8 cellular contexts compared by ENCODE assay signal in genomic region chr16:588639-588888, GRCh38. TPM values are rescaled to one million over a fixed set of nuclear protein-coding genes. Genes with fewer than 3 reads are reported as not detected.
DNase-seq lines count a peak whose midpoint lies in the region; ATAC-seq and TF ChIP-seq lines count a peak whose summit lies in the region.

No MANE protein-coding gene starts in this region.

- peak overlapping the region; percentile 90 for H3K4ac ChIP-seq in IMR-90 (ENCODE audit: low read depth, low read length)

- DNase-seq in IMR-90 (peak; percentile 80), epithelial cell of esophagus (ENCODE audit: low read depth) (peak; percentile 66), neural crest cell (ENCODE audit: low read depth, low spot score) (peak; percentile 48), cortex of kidney (lab: John Stamatoyannopoulos, UW) (no peak), putamen (ENCODE audit: low spot score) (no peak)
- DNase-seq in activated CD4-positive, alpha-beta memory T cell treated with anti-CD3 and anti-CD28 coated beads, Interleukin-2, amount 10 ng/mL, durations not matched to agents 7 days and 5 days, result peak; percentile 69

- no peak for TF ChIP-seq RAD21 in IMR-90 (IDR thresholded peaks at IDR 0.05; ENCODE audit: low read length)

- intact Hi-C loops in IMR-90 (cut with micrococcal nuclease), result loop anchor here (2.0 kb wide), 2 partner anchors 48 to 192 kb away; partner anchors contain the start of genes METTL26 and NME4

- in situ Hi-C loops in IMR-90 (cut with MboI; ENCODE audit: low sequenced_read_pairs), result no loop called here

- POLR2A ChIA-PET in IMR-90 (lab: Charles Lee; ENCODE audit: unreplicated experiment), result no interaction called here
- POLR2A ChIA-PET in activated CD4-positive, alpha-beta memory T cell treated with anti-CD3 and anti-CD28 coated beads, Interleukin-2, amount 10 ng/mL, durations not matched to agents 7 days and 5 days (lab: Charles Lee), result interaction anchor here (0.8 to 2.2 kb wide), 11 partner anchors 9 to 163 kb away, joined by 3 to 15 read pairs (median 6); partner anchors contain the start of genes METTL26, PIGQ and RAB11FIP3

- no TSS peak for BruUV-seq in IMR-90 (replicated peaks; lab: Mats Ljungman, UMichigan)

- peak overlapping the region; percentile 95 for H2BK5ac ChIP-seq in IMR-90 (ENCODE audit: low read depth, low read length, poor library complexity, severe bottlenecking)

- 0% methylated on average over 18 of the region's 21 CpGs; no CpG with 5 or more reads in 1 of the 2 experiments for WGBS in IMR-90 (ENCODE audit: extremely low coverage in 2 of 2, insufficient read length in 1 of 2), 2 experiments

- H3K4me1 Mint-ChIP-seq in activated CD4-positive, alpha-beta memory T cell treated with anti-CD3 and anti-CD28 coated beads, Interleukin-2, amount 10 ng/mL, durations not matched to agents 7 days and 5 days, result peaks cover 27% of the 10 kb centered on the region
- peaks cover 25% of the 10 kb centered on the region for H3K4me1 Mint-ChIP-seq in neural crest cell

- peaks cover 19 to 61% of the 10 kb centered on the region in 2 experiments; a peak in 3 of 4 replicates for H3K79me1 ChIP-seq in IMR-90 (ENCODE audit: low read depth in 1 of 2, low read length in 2 of 2)

- no peaks in the 10 kb centered on the region for H3K27me3 Mint-ChIP-seq in activated CD4-positive, alpha-beta memory T cell treated with anti-CD3 and anti-CD28 coated beads, Interleukin-2, amount 10 ng/mL, durations not matched to agents 7 days and 5 days
- H3K27me3 Mint-ChIP-seq in neural crest cell (ENCODE audit: low read depth), result peaks cover 34% of the 10 kb centered on the region

- peak overlapping the region; percentile 96 for H3K9ac ChIP-seq in BLaER1
- H3K9ac ChIP-seq in IMR-90 (ENCODE audit: low read depth, low read length), result peak overlapping the region; percentile 84

- TF ChIP-seq CTCF in IMR-90 (conservative IDR thresholded peaks at IDR 0.05; ENCODE audit: low read depth, low read length) (no peak), epithelial cell of esophagus (IDR thresholded peaks at IDR 0.05; ENCODE audit: insufficient read depth, low read depth, low read length, missing control alignments) (no peak), neural crest cell (conservative IDR thresholded peaks at IDR 0.05) (no peak)

- H4K5ac ChIP-seq in IMR-90 (ENCODE audit: low read depth, low read length), result no peak overlapping the region

- peak overlapping the region; percentile 70; the same call in 1 of the 2 replicates for H3K56ac ChIP-seq in IMR-90 (ENCODE audit: extremely low read depth, insufficient read depth, low read length)

- peak; percentile 87 for TF ChIP-seq POLR2A in IMR-90 (IDR thresholded peaks at IDR 0.05; ENCODE audit: low read depth, low read length)

- H3K14ac ChIP-seq in IMR-90 (replicated peaks; ENCODE audit: low read depth, low read length), result peak overlapping the region; percentile 98

- peak overlapping the region; percentile 93 for H3K4me2 ChIP-seq in BLaER1
- peak overlapping the region; percentile 54 for H3K4me2 ChIP-seq in IMR-90 (ENCODE audit: low read depth, low read length)

- H2AK9ac ChIP-seq in IMR-90 (replicated peaks; ENCODE audit: low read depth, low read length, poor library complexity), result peak overlapping the region; percentile 100

- dilution Hi-C loops in IMR-90 (cut with HindIII; ENCODE audit: low sequenced_read_pairs, unreplicated experiment), result no loop called here

- H3K4me3 Mint-ChIP-seq in activated CD4-positive, alpha-beta memory T cell treated with anti-CD3 and anti-CD28 coated beads, Interleukin-2, amount 10 ng/mL, durations not matched to agents 7 days and 5 days, result peak overlapping the region; percentile 82
- peak overlapping the region; percentile 97 for H3K4me3 Mint-ChIP-seq in neural crest cell

- peaks cover 56% of the 10 kb centered on the region for H4K20me1 ChIP-seq in BLaER1
- peaks cover 36% of the 10 kb centered on the region for H4K20me1 ChIP-seq in IMR-90 (ENCODE audit: insufficient read depth, low read length)

- H3K9me3 ChIP-seq in BLaER1, result no peaks in the 10 kb centered on the region
- no peaks in the 10 kb centered on the region for H3K9me3 ChIP-seq in IMR-90 (ENCODE audit: control insufficient read depth, insufficient read depth, low read length)

- peak overlapping the region; percentile 90 for H2AK5ac ChIP-seq in IMR-90 (ENCODE audit: low read depth, low read length)

- no peaks in the 10 kb centered on the region for H3K9me3 Mint-ChIP-seq in activated CD4-positive, alpha-beta memory T cell treated with anti-CD3 and anti-CD28 coated beads, Interleukin-2, amount 10 ng/mL, durations not matched to agents 7 days and 5 days
- H3K9me3 Mint-ChIP-seq in neural crest cell, result no peaks in the 10 kb centered on the region

- H4K91ac ChIP-seq in IMR-90 (ENCODE audit: insufficient read depth, low read depth, low read length), result peak overlapping the region; percentile 81

- H2BK20ac ChIP-seq in IMR-90 (ENCODE audit: low read depth, low read length), result no peak overlapping the region

- peak overlapping the region; percentile 96 for H3K27ac ChIP-seq in BLaER1
- peak overlapping the region; percentile 60 for H3K27ac ChIP-seq in IMR-90 (ENCODE audit: insufficient read depth, low read length)

- H2BK120ac ChIP-seq in IMR-90 (ENCODE audit: low read depth, low read length), result no peak overlapping the region

- H3K18ac ChIP-seq in IMR-90 (ENCODE audit: low read depth, low read length), result no peak overlapping the region

- H3K9me1 ChIP-seq in IMR-90 (ENCODE audit: insufficient read depth, low read length), result peaks cover 17% of the 10 kb centered on the region; the same call in 1 of the 2 replicates

- H3K27ac Mint-ChIP-seq in activated CD4-positive, alpha-beta memory T cell treated with anti-CD3 and anti-CD28 coated beads, Interleukin-2, amount 10 ng/mL, durations not matched to agents 7 days and 5 days, result peak overlapping the region; percentile 99
- H3K27ac Mint-ChIP-seq in neural crest cell (ENCODE audit: unreplicated experiment), result peak overlapping the region; percentile 99

- H2AFZ ChIP-seq in IMR-90 (replicated peaks; ENCODE audit: low read length, poor library complexity), result peak overlapping the region; percentile 100

- CTCF ChIA-PET in IMR-90 (lab: Yijun Ruan, JAX), result no interaction called here
- CTCF ChIA-PET in activated CD4-positive, alpha-beta memory T cell treated with anti-CD3 and anti-CD28 coated beads, Interleukin-2, amount 10 ng/mL, durations not matched to agents 7 days and 5 days (lab: Charles Lee), result interaction anchor here (0.7 to 1.3 kb wide), 2 partner anchors 11 to 60 kb away, joined by 3 read pairs; no protein-coding TSS in a partner anchor

- peak overlapping the region; percentile 94 for H3K4me3 ChIP-seq in BLaER1
- peak overlapping the region; percentile 68 for H3K4me3 ChIP-seq in IMR-90 (ENCODE audit: insufficient read depth, low read depth, low read length)
- peak overlapping the region; percentile 75 for H3K4me3 ChIP-seq in epithelial cell of esophagus (ENCODE audit: low read length)

- H3K4me1 ChIP-seq in BLaER1 (peaks cover 73% of the 10 kb centered on the region), IMR-90 (ENCODE audit: control insufficient read depth, insufficient read depth, low read length) (peaks cover 18% of the 10 kb centered on the region)

- H3K27me3 ChIP-seq in BLaER1 (no peaks in the 10 kb centered on the region), IMR-90 (ENCODE audit: control insufficient read depth, insufficient read depth, low read length) (no peaks in the 10 kb centered on the region)

- H3K23ac ChIP-seq in IMR-90 (ENCODE audit: low read depth, low read length), result peak overlapping the region; percentile 88

- no peak overlapping the region for H2BK15ac ChIP-seq in IMR-90 (ENCODE audit: low read depth, low read length)

- peaks cover 2% of the 10 kb centered on the region for H3K36me3 Mint-ChIP-seq in activated CD4-positive, alpha-beta memory T cell treated with anti-CD3 and anti-CD28 coated beads, Interleukin-2, amount 10 ng/mL, durations not matched to agents 7 days and 5 days (ENCODE audit: low read depth)
- H3K36me3 Mint-ChIP-seq in neural crest cell (ENCODE audit: low read depth), result peaks cover 7% of the 10 kb centered on the region

- ATAC-seq in GM19397 (IDR thresholded peaks at IDR 0.05; ENCODE audit: unreplicated experiment) (peak; percentile 2), IMR-90 (ENCODE audit: low read depth) (peak; percentile 4)

- peak overlapping the region; percentile 21 to 92 for H4K8ac ChIP-seq in IMR-90 (ENCODE audit: low read depth in 2 of 2, low read length in 2 of 2)

- no peaks in the 10 kb centered on the region for H3K36me3 ChIP-seq in BLaER1
- H3K36me3 ChIP-seq in IMR-90 (ENCODE audit: control insufficient read depth, insufficient read depth, low read length), result 0 out of 2 replicates have a peak, but pooled peaks cover 2% of the 10 kb centered on the region

RNA-seq across cellular contexts. Expression of gene RAB40C, which starts 1.3 kb away (rescaled TPM):
- total RNA-seq in IMR-90 (2012; rRNA removed), result 6.8 and 6.9 TPM in 2 replicates
- 13.7 and 15.3 TPM in 2 replicates for polyA plus RNA-seq in IMR-90 (2012; rRNA removed)
- polyA plus RNA-seq in IMR-90 (2012; cell fraction: cytosol; rRNA removed), result 11.0 and 21.8 TPM in 2 replicates
- 26.4 and 67.6 TPM in 2 replicates for polyA plus RNA-seq in IMR-90 (2012; cell fraction: nucleus; rRNA removed; ENCODE audit: low replicate concordance)
- total RNA-seq in activated CD4-positive, alpha-beta memory T cell treated with anti-CD3 and anti-CD28 coated beads, Interleukin-2, amount 10 ng/mL, durations not matched to agents 7 days and 5 days, result 10 to 100 TPM; 12.2 to 14.2 TPM
- total RNA-seq in neural crest cell, result 30.9 and 31.6 TPM in 2 replicates

RNA-seq across cellular contexts. Expression of gene PIGQ, which starts 18.8 kb away (rescaled TPM):
- total RNA-seq in IMR-90 (2012; rRNA removed) (5.9 and 7.2 TPM in 2 replicates), neural crest cell (84.9 and 91.7 TPM in 2 replicates)
- 36.8 and 40.5 TPM in 2 replicates for polyA plus RNA-seq in IMR-90 (2012; rRNA removed)
- polyA plus RNA-seq in IMR-90 (2012; cell fraction: cytosol; rRNA removed), result 16.5 and 38.0 TPM in 2 replicates
- 111 and 325 TPM in 2 replicates for polyA plus RNA-seq in IMR-90 (2012; cell fraction: nucleus; rRNA removed; ENCODE audit: low replicate concordance)
- 10 to 100 TPM; 33.7 to 35.1 TPM for total RNA-seq in activated CD4-positive, alpha-beta memory T cell treated with anti-CD3 and anti-CD28 coated beads, Interleukin-2, amount 10 ng/mL, durations not matched to agents 7 days and 5 days

RNA-seq across cellular contexts. Expression of gene NHLRC4, which starts 21.8 kb away (rescaled TPM):
- total RNA-seq in IMR-90 (2012; rRNA removed) (0.56 and 0.72 TPM in 2 replicates), neural crest cell (0.84 and 0.86 TPM in 2 replicates)
- 0.65 and 0.84 TPM in 2 replicates for polyA plus RNA-seq in IMR-90 (2012; rRNA removed)
- polyA plus RNA-seq in IMR-90 (2012; cell fraction: cytosol; rRNA removed), result 0.76 and 1.4 TPM in 2 replicates
- 1.3 and 2.4 TPM in 2 replicates for polyA plus RNA-seq in IMR-90 (2012; cell fraction: nucleus; rRNA removed; ENCODE audit: low replicate concordance)
- 1 to 10 TPM; 2.3 to 2.6 TPM for total RNA-seq in activated CD4-positive, alpha-beta memory T cell treated with anti-CD3 and anti-CD28 coated beads, Interleukin-2, amount 10 ng/mL, durations not matched to agents 7 days and 5 days

RNA-seq across cellular contexts. Expression of gene PRR35, which starts 28.4 kb away (rescaled TPM):
- not detected in 2 replicates for total RNA-seq in IMR-90 (2012; rRNA removed)
- polyA plus RNA-seq in IMR-90 (2012; rRNA removed), result not detected in 2 replicates
- not detected in 2 replicates for polyA plus RNA-seq in IMR-90 (2012; cell fraction: cytosol; rRNA removed)
- polyA plus RNA-seq in IMR-90 (2012; cell fraction: nucleus; rRNA removed; ENCODE audit: low replicate concordance), result 0.05 and 0.09 TPM in 2 replicates
- not detected for total RNA-seq in activated CD4-positive, alpha-beta memory T cell treated with anti-CD3 and anti-CD28 coated beads, Interleukin-2, amount 10 ng/mL, durations not matched to agents 7 days and 5 days
- total RNA-seq in neural crest cell, result not detected in 2 replicates

RNA-seq across cellular contexts. Expression of gene WFIKKN1, which starts 42.2 kb away (rescaled TPM):
- total RNA-seq in IMR-90 (2012; rRNA removed), result not detected in 2 replicates
- polyA plus RNA-seq in IMR-90 (2012; rRNA removed), result 0.10 and 0.23 TPM in 2 replicates
- polyA plus RNA-seq in IMR-90 (2012; cell fraction: cytosol; rRNA removed), result 0.08 and 0.24 TPM in 2 replicates
- polyA plus RNA-seq in IMR-90 (2012; cell fraction: nucleus; rRNA removed; ENCODE audit: low replicate concordance), result 0.44 and 2.5 TPM in 2 replicates
- total RNA-seq in activated CD4-positive, alpha-beta memory T cell treated with anti-CD3 and anti-CD28 coated beads, Interleukin-2, amount 10 ng/mL, durations not matched to agents 7 days and 5 days, result under 1 TPM; 0.10 to 0.13 TPM
- total RNA-seq in neural crest cell, result 8.1 and 8.5 TPM in 2 replicates

Comparison
In these comparisons a context has a peak if more than half of its experiments do, and no peak if none do; other contexts are left out.
1. DNase-seq: peak in IMR-90 (single experiment), activated CD4-positive, alpha-beta memory T cell treated with anti-CD3 and anti-CD28 coated beads, Interleukin-2, amount 10 ng/mL, durations not matched to agents 7 days and 5 days (single experiment), epithelial cell of esophagus (single experiment) and neural crest cell (single experiment); none in cortex of kidney (single experiment) and putamen (single experiment).
2. Peak in every context shown above with its lines, with median percentiles within 50 percentile points of each other: H3K4me3 ChIP-seq.